ENCODE assay signal across 23 cellular contexts in the genomic region with DNA sequence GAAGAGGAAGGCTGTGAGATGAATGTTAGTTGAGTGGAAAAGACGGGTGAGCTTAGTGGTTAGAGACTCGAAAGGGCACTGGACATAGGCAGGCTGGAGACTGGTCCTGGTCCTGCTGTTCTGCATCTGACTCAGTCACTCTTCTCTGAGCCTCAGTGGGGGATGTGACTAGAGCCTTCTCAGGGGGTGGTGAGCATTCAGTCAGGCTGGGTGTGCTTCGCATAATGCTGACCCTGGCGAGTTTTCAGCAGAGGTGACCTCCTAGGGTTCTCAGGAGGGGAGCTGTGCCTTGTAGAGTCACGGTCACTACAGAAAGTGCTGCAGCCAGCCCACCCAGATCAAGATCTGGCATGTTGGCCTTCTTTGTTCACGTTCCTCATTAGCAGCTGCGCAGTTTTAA. TPM values are rescaled to one million over a fixed set of nuclear protein-coding genes. Genes with fewer than 3 reads are reported as not detected.
A peak's percentile ranks its signal among the peaks of the same experiment; 100 is the strongest.
DNase-seq lines count a peak whose midpoint lies in the region; ATAC-seq lines count a peak whose summit lies in the region.
"Had no signal": no experiment of that assay in that cellular context is flagged by ENCODE, and none has a peak within 500 bp of the region (broad histone marks: within the 10 kb centered on the region; RNA-seq: fewer than 3 reads in every experiment).

No MANE protein-coding gene starts in this region.

- POLR2A ChIA-PET in activated CD4-positive, alpha-beta memory T cell treated with anti-CD3 and anti-CD28 coated beads for 36 hours (lab: Charles Lee): no interaction called here
- POLR2A ChIA-PET in activated CD4-positive, alpha-beta memory T cell treated with anti-CD3 and anti-CD28 coated beads, Interleukin-2, amount 10 ng/mL, durations not matched to agents 7 days and 5 days (lab: Charles Lee): interaction anchor here (1.3 to 1.5 kb wide), 2 partner anchors 19 to 65 kb away, joined by 3 to 4 read pairs; no protein-coding TSS in a partner anchor
- POLR2A ChIA-PET in CD8-positive, alpha-beta memory T cell (lab: Charles Lee): no interaction called here

- peaks cover 8% of the 10 kb centered on the region for H3K4me1 Mint-ChIP-seq in activated CD4-positive, alpha-beta memory T cell treated with anti-CD3 and anti-CD28 coated beads for 36 hours (ENCODE audit: low read depth)
- peaks cover 12% of the 10 kb centered on the region for H3K4me1 Mint-ChIP-seq in activated CD4-positive, alpha-beta memory T cell treated with anti-CD3 and anti-CD28 coated beads, Interleukin-2, amount 10 ng/mL, durations not matched to agents 7 days and 5 days
- H3K4me1 Mint-ChIP-seq in CD8-positive, alpha-beta memory T cell: peaks cover 19 to 38% (median 35%) of the 10 kb centered on the region in 3 donors
- peaks cover 25% of the 10 kb centered on the region for H3K4me1 Mint-ChIP-seq in activated T-helper 2 cell treated with anti-CD3 and anti-CD28 coated beads, Interferon-gamma antibody, Interleukin-2, Interleukin-4, amounts not matched to agents 10 μg/mL and 5 μg/mL and 100 μg/mL, durations not matched to agents 14 hours and 24 hours and 36 hours (ENCODE audit: low read depth)
- peaks cover 15% of the 10 kb centered on the region for H3K4me1 Mint-ChIP-seq in memory B cell

- ATAC-seq in memory B cell (ENCODE audit: low read depth): no peak
- ATAC-seq: left lung had no signal

- peaks cover 68% of the 10 kb centered on the region for H3K79me2 ChIP-seq in Karpas-422 (ENCODE audit: low read length)

- H3K9me3 ChIP-seq in CD8-positive, alpha-beta memory T cell (ENCODE audit: low read length): no peaks in the 10 kb centered on the region
- H3K9me3 ChIP-seq in Karpas-422 (ENCODE audit: low read length): no peaks in the 10 kb centered on the region
- H3K9me3 ChIP-seq: BE2C, Caco-2, HAP-1, left lung, SJSA1, uterus had no signal

- H3K4me3 ChIP-seq in CD8-positive, alpha-beta memory T cell (ENCODE audit: low read length): no peak overlapping the region
- no peak overlapping the region for H3K4me3 ChIP-seq in Karpas-422 (ENCODE audit: low read length)
- H3K4me3 ChIP-seq: HAP-1, left lung, SJSA1, uterus had no signal

- no peaks in the 10 kb centered on the region for H3K27me3 ChIP-seq in CD8-positive, alpha-beta memory T cell (ENCODE audit: insufficient read depth, low read length, poor library complexity, severe bottlenecking)
- no peaks in the 10 kb centered on the region for H3K27me3 ChIP-seq in Karpas-422 (ENCODE audit: low read length)
- H3K27me3 ChIP-seq: BE2C, left lung, SJSA1, uterus had no signal

- no peaks in the 10 kb centered on the region for H3K9me3 Mint-ChIP-seq in activated CD4-positive, alpha-beta memory T cell treated with anti-CD3 and anti-CD28 coated beads for 36 hours
- H3K9me3 Mint-ChIP-seq in activated CD4-positive, alpha-beta memory T cell treated with anti-CD3 and anti-CD28 coated beads, Interleukin-2, amount 10 ng/mL, durations not matched to agents 7 days and 5 days: no peaks in the 10 kb centered on the region
- H3K9me3 Mint-ChIP-seq in CD8-positive, alpha-beta memory T cell: no peaks in the 10 kb centered on the region
- no peaks in the 10 kb centered on the region for H3K9me3 Mint-ChIP-seq in activated T-helper 2 cell treated with anti-CD3 and anti-CD28 coated beads, Interferon-gamma antibody, Interleukin-2, Interleukin-4, amounts not matched to agents 10 μg/mL and 5 μg/mL and 100 μg/mL, durations not matched to agents 14 hours and 24 hours and 36 hours
- H3K9me3 Mint-ChIP-seq in memory B cell: no peaks in the 10 kb centered on the region
- H3K9me3 Mint-ChIP-seq: neural crest cell had no signal

- H3K27ac Mint-ChIP-seq in activated CD4-positive, alpha-beta memory T cell treated with anti-CD3 and anti-CD28 coated beads for 36 hours: no peak overlapping the region
- H3K27ac Mint-ChIP-seq in activated CD4-positive, alpha-beta memory T cell treated with anti-CD3 and anti-CD28 coated beads, Interleukin-2, amount 10 ng/mL, durations not matched to agents 7 days and 5 days: no peak overlapping the region
- peak overlapping the region in 5 of 8 donors; percentile 6 to 85 (median 13) for H3K27ac Mint-ChIP-seq in CD8-positive, alpha-beta memory T cell
- H3K27ac Mint-ChIP-seq in activated T-helper 2 cell treated with anti-CD3 and anti-CD28 coated beads, Interferon-gamma antibody, Interleukin-2, Interleukin-4, amounts not matched to agents 10 μg/mL and 5 μg/mL and 100 μg/mL, durations not matched to agents 14 hours and 24 hours and 36 hours: peak overlapping the region; percentile 40
- H3K27ac Mint-ChIP-seq in memory B cell: peak overlapping the region; percentile 51

- intact Hi-C loops in activated CD4-positive, alpha-beta memory T cell treated with anti-CD3 and anti-CD28 coated beads for 36 hours (cut with micrococcal nuclease): no loop called here
- intact Hi-C loops in activated T-helper 2 cell treated with anti-CD3 and anti-CD28 coated beads, Interferon-gamma antibody, Interleukin-2, Interleukin-4, amounts not matched to agents 10 μg/mL and 5 μg/mL and 100 μg/mL, durations not matched to agents 14 hours and 24 hours and 36 hours (cut with micrococcal nuclease): no loop called here

- no peaks in the 10 kb centered on the region for H3K9me2 ChIP-seq in Karpas-422 (replicated peaks; ENCODE audit: insufficient read depth, low read length)

- no peak overlapping the region for H3K27ac ChIP-seq in CD8-positive, alpha-beta memory T cell (ENCODE audit: low read depth, low read length)
- no peak overlapping the region for H3K27ac ChIP-seq in Karpas-422 (ENCODE audit: low read length)
- H3K27ac ChIP-seq: 22Rv1, left lung, SJSA1, uterus had no signal

- peaks cover 45% of the 10 kb centered on the region for H4K20me1 ChIP-seq in Karpas-422 (ENCODE audit: insufficient read depth, low read depth, low read length)

- H3K36me3 ChIP-seq in CD8-positive, alpha-beta memory T cell (ENCODE audit: insufficient read depth, low read length): peaks cover 63% of the 10 kb centered on the region
- peaks cover 70% of the 10 kb centered on the region for H3K36me3 ChIP-seq in Karpas-422 (ENCODE audit: insufficient read depth, low read length)
- H3K36me3 ChIP-seq: uterus had no signal

- no peak overlapping the region for H3K4me2 ChIP-seq in Karpas-422 (ENCODE audit: low read depth, low read length, poor library complexity, severe bottlenecking)

- H3K9ac ChIP-seq in Karpas-422 (ENCODE audit: low read length): no peak overlapping the region

- CTCF ChIA-PET in activated CD4-positive, alpha-beta memory T cell treated with anti-CD3 and anti-CD28 coated beads for 36 hours (lab: Charles Lee): interaction anchor here (1.2 kb wide), 1 partner anchor 88 kb away, joined by 4 read pairs; no protein-coding TSS in a partner anchor
- CTCF ChIA-PET in activated CD4-positive, alpha-beta memory T cell treated with anti-CD3 and anti-CD28 coated beads, Interleukin-2, amount 10 ng/mL, durations not matched to agents 7 days and 5 days (lab: Charles Lee): interaction anchor here (1.3 kb wide), 1 partner anchor 9 kb away, joined by 3 read pairs; no protein-coding TSS in a partner anchor
- CTCF ChIA-PET in CD8-positive, alpha-beta memory T cell (lab: Charles Lee): interaction anchor here (1.3 to 1.8 kb wide), 3 partner anchors 65 to 88 kb away, joined by 3 to 5 read pairs (median 5); no protein-coding TSS in a partner anchor

- no peaks in the 10 kb centered on the region for H3K27me3 Mint-ChIP-seq in activated CD4-positive, alpha-beta memory T cell treated with anti-CD3 and anti-CD28 coated beads for 36 hours
- H3K27me3 Mint-ChIP-seq in activated CD4-positive, alpha-beta memory T cell treated with anti-CD3 and anti-CD28 coated beads, Interleukin-2, amount 10 ng/mL, durations not matched to agents 7 days and 5 days: no peaks in the 10 kb centered on the region
- no peaks in the 10 kb centered on the region for H3K27me3 Mint-ChIP-seq in CD8-positive, alpha-beta memory T cell
- no peaks in the 10 kb centered on the region for H3K27me3 Mint-ChIP-seq in activated T-helper 2 cell treated with anti-CD3 and anti-CD28 coated beads, Interferon-gamma antibody, Interleukin-2, Interleukin-4, amounts not matched to agents 10 μg/mL and 5 μg/mL and 100 μg/mL, durations not matched to agents 14 hours and 24 hours and 36 hours (ENCODE audit: low read depth)
- H3K27me3 Mint-ChIP-seq in memory B cell: no peaks in the 10 kb centered on the region

- peak; percentile 3 for DNase-seq in activated CD4-positive, alpha-beta memory T cell treated with anti-CD3 and anti-CD28 coated beads for 36 hours
- DNase-seq in activated CD4-positive, alpha-beta memory T cell treated with anti-CD3 and anti-CD28 coated beads, Interleukin-2, amount 10 ng/mL, durations not matched to agents 7 days and 5 days: no peak
- no peak for DNase-seq in CD8-positive, alpha-beta memory T cell
- no peak for DNase-seq in activated T-helper 2 cell treated with anti-CD3 and anti-CD28 coated beads, Interferon-gamma antibody, Interleukin-2, Interleukin-4, amounts not matched to agents 10 μg/mL and 5 μg/mL and 100 μg/mL, durations not matched to agents 14 hours and 24 hours and 36 hours (ENCODE audit: low spot score)
- DNase-seq in memory B cell (ENCODE audit: low spot score in 2 of 2): no peak
- no peak for DNase-seq in stimulated activated CD4-positive, alpha-beta T cell treated with anti-CD3 and anti-CD28 coated beads, Interleukin-4, amount 100 ng/mL, for 1 hour
- no peak for DNase-seq in Karpas-422
- DNase-seq in cerebellum (ENCODE audit: low spot score): no peak
- DNase-seq: activated CD4-positive, alpha-beta T cell treated with anti-CD3 and anti-CD28 coated beads, Interleukin-2, amount 50 U/mL, for 4 hours; BE2C; DND-41; left lung; NCI-H1092 treated with DMSO at 0.1 percent for 48 hours; NCI-H510A; small intestine; stimulated activated CD4-positive, alpha-beta T cell treated with anti-CD3 and anti-CD28 coated beads, Interleukin-2, amount 100 ng/mL, for 48 hours; T-helper 2 cell; uterus had no signal

- H2AFZ ChIP-seq in Karpas-422 (ENCODE audit: low read length): no peak overlapping the region

- H3K36me3 Mint-ChIP-seq in activated CD4-positive, alpha-beta memory T cell treated with anti-CD3 and anti-CD28 coated beads for 36 hours: peaks cover 37% of the 10 kb centered on the region
- peaks cover 87% of the 10 kb centered on the region for H3K36me3 Mint-ChIP-seq in activated CD4-positive, alpha-beta memory T cell treated with anti-CD3 and anti-CD28 coated beads, Interleukin-2, amount 10 ng/mL, durations not matched to agents 7 days and 5 days (ENCODE audit: low read depth)
- peaks cover 0 to 95% (median 15%) of the 10 kb centered on the region in 3 donors for H3K36me3 Mint-ChIP-seq in CD8-positive, alpha-beta memory T cell
- peaks cover 92% of the 10 kb centered on the region for H3K36me3 Mint-ChIP-seq in activated T-helper 2 cell treated with anti-CD3 and anti-CD28 coated beads, Interferon-gamma antibody, Interleukin-2, Interleukin-4, amounts not matched to agents 10 μg/mL and 5 μg/mL and 100 μg/mL, durations not matched to agents 14 hours and 24 hours and 36 hours (ENCODE audit: low read depth)
- peaks cover 31% of the 10 kb centered on the region for H3K36me3 Mint-ChIP-seq in memory B cell

- no peak overlapping the region for H3K4me3 Mint-ChIP-seq in activated CD4-positive, alpha-beta memory T cell treated with anti-CD3 and anti-CD28 coated beads for 36 hours
- H3K4me3 Mint-ChIP-seq in activated CD4-positive, alpha-beta memory T cell treated with anti-CD3 and anti-CD28 coated beads, Interleukin-2, amount 10 ng/mL, durations not matched to agents 7 days and 5 days: no peak overlapping the region
- H3K4me3 Mint-ChIP-seq in CD8-positive, alpha-beta memory T cell: no peak overlapping the region
- H3K4me3 Mint-ChIP-seq in activated T-helper 2 cell treated with anti-CD3 and anti-CD28 coated beads, Interferon-gamma antibody, Interleukin-2, Interleukin-4, amounts not matched to agents 10 μg/mL and 5 μg/mL and 100 μg/mL, durations not matched to agents 14 hours and 24 hours and 36 hours (ENCODE audit: low read depth): no peak overlapping the region
- no peak overlapping the region for H3K4me3 Mint-ChIP-seq in memory B cell
- H3K4me3 Mint-ChIP-seq: neural crest cell had no signal

- H3K4me1 ChIP-seq in CD8-positive, alpha-beta memory T cell (ENCODE audit: insufficient read depth, low read length): no peaks in the 10 kb centered on the region
- no peaks in the 10 kb centered on the region for H3K4me1 ChIP-seq in Karpas-422 (ENCODE audit: low read length)
- H3K4me1 ChIP-seq: BE2C, Caco-2, uterus had no signal

RNA-seq across cellular contexts. Expression of a gene that starts 44.3 kb away (rescaled TPM):
- 100 to 1,000 TPM; 127 to 135 TPM for total RNA-seq in activated CD4-positive, alpha-beta memory T cell treated with anti-CD3 and anti-CD28 coated beads for 36 hours
- total RNA-seq in activated CD4-positive, alpha-beta memory T cell treated with anti-CD3 and anti-CD28 coated beads, Interleukin-2, amount 10 ng/mL, durations not matched to agents 7 days and 5 days: 100 to 1,000 TPM; 178 to 190 TPM
- 100 to 1,000 TPM; 146 TPM for total RNA-seq in CD8-positive, alpha-beta memory T cell
- 42.1 TPM for polyA plus RNA-seq in CD8-positive, alpha-beta memory T cell
- total RNA-seq in activated T-helper 2 cell treated with anti-CD3 and anti-CD28 coated beads, Interferon-gamma antibody, Interleukin-2, Interleukin-4, amounts not matched to agents 10 μg/mL and 5 μg/mL and 100 μg/mL, durations not matched to agents 14 hours and 24 hours and 36 hours: 150 and 174 TPM in 2 replicates
- total RNA-seq in Karpas-422 (2014; rRNA removed; shearing (Covaris generic); ENCODE audit: low replicate concordance): 83.8 and 87.6 TPM in 2 replicates
- total RNA-seq in cerebellum: 162 TPM

Comparison
In these comparisons a context has a peak if more than half of its experiments do, and no peak if none do; other contexts are left out.
1. H3K27ac Mint-ChIP-seq: peak in CD8-positive, alpha-beta memory T cell (5 of 8), activated T-helper 2 cell treated with anti-CD3 and anti-CD28 coated beads, Interferon-gamma antibody, Interleukin-2, Interleukin-4, amounts not matched to agents 10 μg/mL and 5 μg/mL and 100 μg/mL, durations not matched to agents 14 hours and 24 hours and 36 hours (single experiment) and memory B cell (single experiment); none in activated CD4-positive, alpha-beta memory T cell treated with anti-CD3 and anti-CD28 coated beads for 36 hours (single experiment) and activated CD4-positive, alpha-beta memory T cell treated with anti-CD3 and anti-CD28 coated beads, Interleukin-2, amount 10 ng/mL, durations not matched to agents 7 days and 5 days (single experiment).